9 cellular contexts compared by ENCODE assay signal in genomic region chr22:41284465-41284864, GRCh38. TPM values are rescaled to one million over a fixed set of nuclear protein-coding genes. Genes with fewer than 3 reads are reported as not detected.
A peak's percentile ranks its signal among the peaks of the same experiment; 100 is the strongest.
DNase-seq lines count a peak whose midpoint lies in the region; ATAC-seq and TF ChIP-seq lines count a peak whose summit lies in the region.
"Had no signal": no experiment of that assay in that cellular context is flagged by ENCODE, and none has a peak within 500 bp of the region (broad histone marks: within the 10 kb centered on the region; RNA-seq: fewer than 3 reads in every experiment).

No MANE protein-coding gene starts in this region.

- peaks cover 39% of the 10 kb centered on the region for H3K36me3 Mint-ChIP-seq in activated CD4-positive, alpha-beta T cell treated with anti-CD3 and anti-CD28 coated beads for 36 hours (ENCODE audit: low read depth)
- H3K36me3 Mint-ChIP-seq in T-cell: peaks cover 15% of the 10 kb centered on the region
- peaks cover 26% of the 10 kb centered on the region for H3K36me3 Mint-ChIP-seq in stimulated activated memory B cell treated with anti-CD40 and anti-IgM and Interleukin-4, amounts not matched to agents 10 μg/mL and 1 μg/mL and 100 μg/mL, for 72 hours

- CTCF ChIA-PET in activated CD4-positive, alpha-beta T cell treated with anti-CD3 and anti-CD28 coated beads for 36 hours (lab: Charles Lee): no interaction called here
- CTCF ChIA-PET in T-cell (lab: Charles Lee): interaction anchor here in 1 of 2 donors (0.7 kb wide), 1 partner anchor 10 kb away, joined by 3 read pairs; no protein-coding TSS in a partner anchor

- H3K27me3 Mint-ChIP-seq in activated CD4-positive, alpha-beta T cell treated with anti-CD3 and anti-CD28 coated beads for 36 hours: no peaks in the 10 kb centered on the region
- H3K27me3 Mint-ChIP-seq in T-cell: no peaks in the 10 kb centered on the region
- H3K27me3 Mint-ChIP-seq in stimulated activated memory B cell treated with anti-CD40 and anti-IgM and Interleukin-4, amounts not matched to agents 10 μg/mL and 1 μg/mL and 100 μg/mL, for 72 hours: no peaks in the 10 kb centered on the region

- POLR2A ChIA-PET in activated CD4-positive, alpha-beta T cell treated with anti-CD3 and anti-CD28 coated beads for 36 hours (lab: Charles Lee): interaction anchor here (0.8 kb wide), 1 partner anchor 17 kb away, joined by 3 read pairs; the partner anchor contains the start of gene ZC3H7B
- POLR2A ChIA-PET in T-cell (lab: Charles Lee): interaction anchor here in 1 of 2 donors (0.6 kb wide), 1 partner anchor 8 kb away, joined by 3 read pairs; no protein-coding TSS in a partner anchor

- no peaks in the 10 kb centered on the region for H3K9me3 ChIP-seq in esophagus squamous epithelium

- intact Hi-C loops in activated CD4-positive, alpha-beta T cell treated with anti-CD3 and anti-CD28 coated beads for 36 hours (cut with DNase I, micrococcal nuclease): loop anchor here in 1 of 2 experiments (10.0 kb wide), 1 partner anchor 1330 kb away; the partner anchor contains the start of gene POLDIP3
- intact Hi-C loops in esophagus squamous epithelium (cut with DNase I): no loop called here

- peak overlapping the region in 3 of 4 donors; percentile 96 to 99 (median 97) for H3K27ac ChIP-seq in esophagus squamous epithelium

- peak in 1 of 4 donors; percentile 16 for TF ChIP-seq POLR2A in esophagus squamous epithelium (IDR thresholded peaks at IDR 0.05)

- no peak for ATAC-seq in activated CD4-positive, alpha-beta T cell treated with anti-CD3 and anti-CD28 coated beads for 36 hours
- no peak for ATAC-seq in T-cell (replicated peaks in 1 of 4)
- ATAC-seq in stimulated activated memory B cell treated with anti-CD40 and anti-IgM and Interleukin-4, amounts not matched to agents 10 μg/mL and 1 μg/mL and 100 μg/mL, for 72 hours: no peak
- ATAC-seq in HG02571 (IDR thresholded peaks at IDR 0.05; ENCODE audit: unreplicated experiment): no peak
- no peak for ATAC-seq in HG02852 (IDR thresholded peaks at IDR 0.05; ENCODE audit: unreplicated experiment)

- DNase-seq in activated CD4-positive, alpha-beta T cell treated with anti-CD3 and anti-CD28 coated beads for 36 hours: no peak
- DNase-seq in activated CD4-positive, alpha-beta T cell treated with anti-CD3 and anti-CD28 coated beads, Interleukin-2, amount 50 U/mL, for 4 hours: no peak
- DNase-seq in T-cell (no peak), esophagus squamous epithelium (lab: John Stamatoyannopoulos, UW) (no peak), NCI-H1092 treated with DMSO at 0.1 percent for 48 hours (lab: John Stamatoyannopoulos, UW) (no peak)
- DNase-seq: NCI-H1105 had no signal

- no peak for TF ChIP-seq CTCF in esophagus squamous epithelium (IDR thresholded peaks at IDR 0.05)

- peaks cover 44 to 84% (median 49%) of the 10 kb centered on the region in 3 donors for H3K4me1 ChIP-seq in esophagus squamous epithelium

- 36 to 69% methylated on average over 10 of the region's 10 CpGs for WGBS in esophagus squamous epithelium, 2 donors

- H3K4me3 ChIP-seq in esophagus squamous epithelium: peak overlapping the region in 2 of 4 donors; percentile 93 to 98

- H3K36me3 ChIP-seq in esophagus squamous epithelium: peaks cover 6 to 48% (median 7%) of the 10 kb centered on the region in 3 donors

- peaks cover 33% of the 10 kb centered on the region for H3K4me1 Mint-ChIP-seq in activated CD4-positive, alpha-beta T cell treated with anti-CD3 and anti-CD28 coated beads for 36 hours
- H3K4me1 Mint-ChIP-seq in T-cell: peaks cover 37 to 48% (median 40%) of the 10 kb centered on the region in 3 donors
- H3K4me1 Mint-ChIP-seq in stimulated activated memory B cell treated with anti-CD40 and anti-IgM and Interleukin-4, amounts not matched to agents 10 μg/mL and 1 μg/mL and 100 μg/mL, for 72 hours: peaks cover 31% of the 10 kb centered on the region

- H3K27me3 ChIP-seq in esophagus squamous epithelium: no peaks in the 10 kb centered on the region

- no peaks in the 10 kb centered on the region for H3K9me3 Mint-ChIP-seq in activated CD4-positive, alpha-beta T cell treated with anti-CD3 and anti-CD28 coated beads for 36 hours (ENCODE audit: low read depth)
- no peaks in the 10 kb centered on the region for H3K9me3 Mint-ChIP-seq in T-cell
- H3K9me3 Mint-ChIP-seq in stimulated activated memory B cell treated with anti-CD40 and anti-IgM and Interleukin-4, amounts not matched to agents 10 μg/mL and 1 μg/mL and 100 μg/mL, for 72 hours: no peaks in the 10 kb centered on the region

- peak overlapping the region; percentile 88 for H3K4me3 Mint-ChIP-seq in activated CD4-positive, alpha-beta T cell treated with anti-CD3 and anti-CD28 coated beads for 36 hours
- H3K4me3 Mint-ChIP-seq in T-cell: peak overlapping the region; percentile 89 to 98 (median 96)
- peak overlapping the region; percentile 90 for H3K4me3 Mint-ChIP-seq in stimulated activated memory B cell treated with anti-CD40 and anti-IgM and Interleukin-4, amounts not matched to agents 10 μg/mL and 1 μg/mL and 100 μg/mL, for 72 hours

- H3K27ac Mint-ChIP-seq in activated CD4-positive, alpha-beta T cell treated with anti-CD3 and anti-CD28 coated beads for 36 hours: peak overlapping the region; percentile 94
- peak overlapping the region; percentile 88 to 99 for H3K27ac Mint-ChIP-seq in T-cell
- H3K27ac Mint-ChIP-seq in stimulated activated memory B cell treated with anti-CD40 and anti-IgM and Interleukin-4, amounts not matched to agents 10 μg/mL and 1 μg/mL and 100 μg/mL, for 72 hours: no peak overlapping the region

RNA-seq across cellular contexts. Expression of gene RANGAP1, which starts 1.5 kb away (rescaled TPM):
- total RNA-seq in activated CD4-positive, alpha-beta T cell treated with anti-CD3 and anti-CD28 coated beads for 36 hours: 100 to 1,000 TPM; 140 to 157 TPM
- 100 to 1,000 TPM in 4 of 5 donors, 10 to 100 TPM in 1; 95.0 to 113 (median 104) TPM for total RNA-seq in T-cell
- total RNA-seq in esophagus squamous epithelium: 10 to 100 TPM; 80.1 to 98.5 (median 84.5) TPM

RNA-seq across cellular contexts. Expression of gene ZC3H7B, which starts 16.9 kb away (rescaled TPM):
- total RNA-seq in activated CD4-positive, alpha-beta T cell treated with anti-CD3 and anti-CD28 coated beads for 36 hours: 10 to 100 TPM; 41.7 to 43.4 TPM
- 10 to 100 TPM; 38.5 to 50.3 (median 47.9) TPM for total RNA-seq in T-cell
- 10 to 100 TPM; 18.7 to 36.8 (median 20.9) TPM for total RNA-seq in esophagus squamous epithelium

RNA-seq across cellular contexts. Expression of gene CHADL, which starts 43.7 kb away (rescaled TPM):
- total RNA-seq in activated CD4-positive, alpha-beta T cell treated with anti-CD3 and anti-CD28 coated beads for 36 hours: under 1 TPM; 0.11 TPM
- total RNA-seq in T-cell: 1 to 10 TPM in 4 of 5 donors, under 1 TPM in 1; 0.75 to 2.3 (median 1.2) TPM
- 1 to 10 TPM; 2.0 to 4.5 (median 3.2) TPM for total RNA-seq in esophagus squamous epithelium
